ENCODE assay signal across 22 cellular contexts in genomic region chr2:230773039-230773773, GRCh38.
DNase-seq lines count a peak whose midpoint lies in the region; ATAC-seq, FAIRE-seq and TF ChIP-seq lines count a peak whose summit lies in the region.
"Had no signal": no experiment of that assay in that cellular context is flagged by ENCODE, and none has a peak within 500 bp of the region (broad histone marks: within the 10 kb centered on the region; RNA-seq: fewer than 3 reads in every experiment).

No MANE protein-coding gene starts in this region.

- H3K36me3 ChIP-seq in bronchial epithelial cell (ENCODE audit: control insufficient read depth, insufficient read depth, low read length) (no peaks in the 10 kb centered on the region), gastrocnemius medialis (no peaks in the 10 kb centered on the region)

- DNase-seq in activated naive CD4-positive, alpha-beta T cell treated with anti-CD3 and anti-CD28 coated beads for 36 hours, result no peak
- DNase-seq in T-cell (no peak), bronchial epithelial cell (ENCODE audit: low read depth) (peak; percentile 76), gastrocnemius medialis (no peak), NCI-H748 treated with DMSO at 0.1 percent for 48 hours (lab: John Stamatoyannopoulos, UW) (no peak)
- DNase-seq: activated CD4-positive, CD25-positive, alpha-beta regulatory T cell; activated T-cell treated with anti-CD3 and anti-CD28 coated beads, Interleukin-2, amount 50 U/mL, for 4 hours; aorta; GDM1; head of caudate nucleus; NCI-H1436 treated with DMSO at 0.1 percent for 48 hours; nephron progenitor cell; NK-92 treated with Interleukin-12 subunit alpha and Interleukin-12 subunit beta, amount 100 ng/mL, for 24 hours; retina had no signal

- intact Hi-C loops in activated naive CD4-positive, alpha-beta T cell treated with anti-CD3 and anti-CD28 coated beads for 36 hours (cut with micrococcal nuclease), result loop anchor here (1.0 kb wide), 1 partner anchor 8 kb away; no protein-coding TSS in a partner anchor
- intact Hi-C loops in gastrocnemius medialis (cut with DNase I; ENCODE audit: low total_unique reads), result no loop called here

- ATAC-seq in T-cell (replicated peaks in 1 of 4) (peak; percentile 45 to 71 (median 61)), gastrocnemius medialis (no peak), HG02588 (IDR thresholded peaks at IDR 0.05; ENCODE audit: unreplicated experiment) (no peak), GM21786 (IDR thresholded peaks at IDR 0.05; ENCODE audit: unreplicated experiment) (no peak)
- ATAC-seq: Right ventricle myocardium inferior had no signal

- TF ChIP-seq CTCF in bronchial epithelial cell (IDR thresholded peaks at IDR 0.05; ENCODE audit: insufficient read depth, low read length, severe bottlenecking) (no peak), gastrocnemius medialis (IDR thresholded peaks at IDR 0.05 in 4 of 5, conservative IDR thresholded peaks at IDR 0.05 in 1 of 5) (no peak)

- H3K4me1 Mint-ChIP-seq in activated naive CD4-positive, alpha-beta T cell treated with anti-CD3 and anti-CD28 coated beads, Interleukin-2, amount 50 U/mL, for 24 hours, result peaks cover 93% of the 10 kb centered on the region
- peaks cover 90% of the 10 kb centered on the region for H3K4me1 Mint-ChIP-seq in activated naive CD4-positive, alpha-beta T cell treated with anti-CD3 and anti-CD28 coated beads for 36 hours (ENCODE audit: low read depth)
- peaks cover 93 to 97% (median 94%) of the 10 kb centered on the region in 3 donors for H3K4me1 Mint-ChIP-seq in T-cell
- H3K4me1 Mint-ChIP-seq: nephron progenitor cell had no signal

- H3K4me3 Mint-ChIP-seq in activated naive CD4-positive, alpha-beta T cell treated with anti-CD3 and anti-CD28 coated beads, Interleukin-2, amount 50 U/mL, for 24 hours, result peak overlapping the region; percentile 31
- no peak overlapping the region for H3K4me3 Mint-ChIP-seq in activated naive CD4-positive, alpha-beta T cell treated with anti-CD3 and anti-CD28 coated beads for 36 hours
- H3K4me3 Mint-ChIP-seq in T-cell, result peak overlapping the region in 1 of 3 donors; percentile 23
- H3K4me3 Mint-ChIP-seq: activated T-cell treated with anti-CD3 and anti-CD28 coated beads, Interleukin-2, amount 50 U/mL, for 4 hours; nephron progenitor cell had no signal

- in situ Hi-C loops in gastrocnemius medialis (cut with MboI; ENCODE audit: low sequenced_read_pairs in 4 of 4), result no loop called here

- peak overlapping the region; percentile 21 for H3K27ac Mint-ChIP-seq in activated naive CD4-positive, alpha-beta T cell treated with anti-CD3 and anti-CD28 coated beads, Interleukin-2, amount 50 U/mL, for 24 hours
- no peak overlapping the region for H3K27ac Mint-ChIP-seq in activated naive CD4-positive, alpha-beta T cell treated with anti-CD3 and anti-CD28 coated beads for 36 hours
- peak overlapping the region; percentile 53 to 81 for H3K27ac Mint-ChIP-seq in T-cell
- H3K27ac Mint-ChIP-seq: nephron progenitor cell had no signal

- peaks cover 33% of the 10 kb centered on the region for H3K36me3 Mint-ChIP-seq in activated naive CD4-positive, alpha-beta T cell treated with anti-CD3 and anti-CD28 coated beads, Interleukin-2, amount 50 U/mL, for 24 hours
- H3K36me3 Mint-ChIP-seq in activated naive CD4-positive, alpha-beta T cell treated with anti-CD3 and anti-CD28 coated beads for 36 hours (ENCODE audit: low read depth), result peaks cover 58% of the 10 kb centered on the region
- H3K36me3 Mint-ChIP-seq in T-cell, result peaks cover 50% of the 10 kb centered on the region

- no peaks in the 10 kb centered on the region for H3K27me3 Mint-ChIP-seq in activated naive CD4-positive, alpha-beta T cell treated with anti-CD3 and anti-CD28 coated beads, Interleukin-2, amount 50 U/mL, for 24 hours
- H3K27me3 Mint-ChIP-seq in activated naive CD4-positive, alpha-beta T cell treated with anti-CD3 and anti-CD28 coated beads for 36 hours (ENCODE audit: low read depth), result no peaks in the 10 kb centered on the region
- H3K27me3 Mint-ChIP-seq in T-cell, result no peaks in the 10 kb centered on the region

- H3K9me3 ChIP-seq in gastrocnemius medialis, result no peaks in the 10 kb centered on the region
- H3K9me3 ChIP-seq: suprapubic skin had no signal

- H3K4me3 ChIP-seq in bronchial epithelial cell (ENCODE audit: low read depth, low read length) (no peak overlapping the region), gastrocnemius medialis (no peak overlapping the region)
- H3K4me3 ChIP-seq: coronary artery, suprapubic skin had no signal

- peak overlapping the region; percentile 80 to 86 (median 83) for H3K27ac ChIP-seq in gastrocnemius medialis
- H3K27ac ChIP-seq: coronary artery had no signal

- FAIRE-seq in bronchial epithelial cell (lab: Jason Lieb, UNC), result no peak
- FAIRE-seq: GM12892, islet of Langerhans had no signal

- peaks cover 62 to 71% of the 10 kb centered on the region in 2 donors for H3K4me1 ChIP-seq in gastrocnemius medialis

- POLR2A ChIA-PET in T-cell (lab: Charles Lee), result interaction anchor here (0.5 to 0.7 kb wide), 3 partner anchors 8 to 168 kb away, joined by 3 to 9 read pairs (median 3); no protein-coding TSS in a partner anchor

- peaks cover 6% of the 10 kb centered on the region for H3K9me3 Mint-ChIP-seq in activated naive CD4-positive, alpha-beta T cell treated with anti-CD3 and anti-CD28 coated beads, Interleukin-2, amount 50 U/mL, for 24 hours
- no peaks in the 10 kb centered on the region for H3K9me3 Mint-ChIP-seq in activated naive CD4-positive, alpha-beta T cell treated with anti-CD3 and anti-CD28 coated beads for 36 hours
- H3K9me3 Mint-ChIP-seq in T-cell, result no peaks in the 10 kb centered on the region
- H3K9me3 Mint-ChIP-seq: activated T-cell treated with anti-CD3 and anti-CD28 coated beads, Interleukin-2, amount 50 U/mL, for 4 hours; nephron progenitor cell had no signal

- H3K27me3 ChIP-seq in bronchial epithelial cell (ENCODE audit: control insufficient read depth, insufficient read depth, low read length) (no peaks in the 10 kb centered on the region), gastrocnemius medialis (no peaks in the 10 kb centered on the region)
- H3K27me3 ChIP-seq: suprapubic skin had no signal

- CTCF ChIA-PET in activated naive CD4-positive, alpha-beta T cell treated with anti-CD3 and anti-CD28 coated beads for 36 hours (lab: Charles Lee), result interaction anchor here (0.7 to 3.0 kb wide), 4 partner anchors 11 to 1672 kb away, joined by 3 to 8 read pairs (median 5); no protein-coding TSS in a partner anchor
- CTCF ChIA-PET in T-cell (lab: Charles Lee), result interaction anchor here (0.7 to 1.4 kb wide), 2 partner anchors 8 to 665 kb away, joined by 4 read pairs; no protein-coding TSS in a partner anchor

- TF ChIP-seq POLR2A in gastrocnemius medialis (IDR thresholded peaks at IDR 0.05), result no peak

Comparison
In these comparisons a context has a peak if more than half of its experiments do, and no peak if none do; other contexts are left out.
1. ATAC-seq: peak in T-cell (4 of 4); none in gastrocnemius medialis (0 of 2), HG02588 (single experiment) and GM21786 (single experiment).